In genomic region chr6:161227004-161227950, GRCh38 we compare ENCODE assay signal across 12 cellular contexts. TPM values are rescaled to one million over a fixed set of nuclear protein-coding genes. Genes with fewer than 3 reads are reported as not detected.
DNase-seq lines count a peak whose midpoint lies in the region; ATAC-seq and TF ChIP-seq lines count a peak whose summit lies in the region.
"Had no signal": no experiment of that assay in that cellular context is flagged by ENCODE, and none has a peak within 500 bp of the region (broad histone marks: within the 10 kb centered on the region; RNA-seq: fewer than 3 reads in every experiment).

No MANE protein-coding gene starts in this region.

- intact Hi-C loops in CD4-positive, alpha-beta T cell (cut with DNase I, micrococcal nuclease) = loop anchor here in 1 of 2 experiments (5.0 kb wide), 1 partner anchor 110 kb away; no protein-coding TSS in a partner anchor

- no peaks in the 10 kb centered on the region for H3K9me3 Mint-ChIP-seq in CD4-positive, alpha-beta T cell
- peaks cover 7% of the 10 kb centered on the region for H3K9me3 Mint-ChIP-seq in mesothelial cell of epicardium

- no peak for DNase-seq in CD4-positive, alpha-beta T cell
- DNase-seq in caudate nucleus (lab: John Stamatoyannopoulos, UW) (peak in 1 of 61 donors; percentile 21), mesothelial cell of epicardium (ENCODE audit: low spot score in 2 of 2, unreplicated experiment in 2 of 2) (no peak), NCI-H2171 (lab: John Stamatoyannopoulos, UW) (no peak), SK-N-DZ (ENCODE audit: low spot score) (no peak), dermis blood vessel endothelial cell (no peak)
- DNase-seq: NCI-H1048, NCI-H774, SHP77 had no signal

- peaks cover 41% of the 10 kb centered on the region for H3K4me1 Mint-ChIP-seq in CD4-positive, alpha-beta T cell (ENCODE audit: low read depth)
- H3K4me1 Mint-ChIP-seq in mesothelial cell of epicardium = peaks cover 41% of the 10 kb centered on the region

- H3K27me3 ChIP-seq in CD4-positive, alpha-beta T cell (ENCODE audit: control insufficient read depth, insufficient read depth, low read length) = no peaks in the 10 kb centered on the region

- H3K27ac ChIP-seq in CD4-positive, alpha-beta T cell (ENCODE audit: low read depth, low read length) = no peak overlapping the region
- peak overlapping the region; percentile 50 for H3K27ac ChIP-seq in caudate nucleus (ENCODE audit: low read depth, low read length)
- H3K27ac ChIP-seq: VCaP had no signal

- no peak overlapping the region for H3K4me3 Mint-ChIP-seq in CD4-positive, alpha-beta T cell
- H3K4me3 Mint-ChIP-seq in mesothelial cell of epicardium = no peak overlapping the region

- CTCF ChIA-PET in CD4-positive, alpha-beta T cell (lab: Charles Lee) = no interaction called here

- POLR2A ChIA-PET in CD4-positive, alpha-beta T cell (lab: Charles Lee) = interaction anchor here (0.9 kb wide), 1 partner anchor 12 kb away, joined by 3 read pairs; no protein-coding TSS in a partner anchor

- H3K9me3 ChIP-seq in CD4-positive, alpha-beta T cell (ENCODE audit: control insufficient read depth, low read length) = no peaks in the 10 kb centered on the region

- peaks cover 10% of the 10 kb centered on the region for H3K36me3 Mint-ChIP-seq in CD4-positive, alpha-beta T cell (ENCODE audit: low read depth)
- H3K36me3 Mint-ChIP-seq in mesothelial cell of epicardium = peaks cover 5% of the 10 kb centered on the region

- ATAC-seq in CD4-positive, alpha-beta T cell (ENCODE audit: poor library complexity) = peak; percentile 20
- ATAC-seq in GM21723 (IDR thresholded peaks at IDR 0.05; ENCODE audit: unreplicated experiment) (peak; percentile 13), HG03280 (IDR thresholded peaks at IDR 0.05; ENCODE audit: unreplicated experiment) (no peak)

- TF ChIP-seq CTCF in CD4-positive, alpha-beta T cell (IDR thresholded peaks at IDR 0.05) = no peak
- TF ChIP-seq CTCF in mesothelial cell of epicardium (IDR thresholded peaks at IDR 0.05; ENCODE audit: unreplicated experiment) = no peak

- no peaks in the 10 kb centered on the region for H3K27me3 Mint-ChIP-seq in CD4-positive, alpha-beta T cell
- no peaks in the 10 kb centered on the region for H3K27me3 Mint-ChIP-seq in mesothelial cell of epicardium (ENCODE audit: low read depth)

- H3K27ac Mint-ChIP-seq in CD4-positive, alpha-beta T cell = peak overlapping the region; percentile 80
- H3K27ac Mint-ChIP-seq in mesothelial cell of epicardium = peak overlapping the region; percentile 65

RNA-seq across cellular contexts. Expression of gene AGPAT4, which starts 46.6 kb away (rescaled TPM):
- 1 to 10 TPM; 2.8 to 4.8 TPM for total RNA-seq in CD4-positive, alpha-beta T cell
- total RNA-seq in mesothelial cell of epicardium (21.5 to 23.9 TPM (median 23.7 TPM) in 3 replicates), dermis blood vessel endothelial cell (11.3 and 15.3 TPM in 2 replicates)
- 6.7 and 10.5 TPM in 2 replicates for polyA plus RNA-seq in SK-N-DZ (2014; cell fraction: cytosol; rRNA removed)
- 20.7 and 27.4 TPM in 2 replicates for polyA plus RNA-seq in SK-N-DZ (2014; cell fraction: nucleus; rRNA removed)
